ENCODE assay signal across 24 cellular contexts in the genomic region with DNA sequence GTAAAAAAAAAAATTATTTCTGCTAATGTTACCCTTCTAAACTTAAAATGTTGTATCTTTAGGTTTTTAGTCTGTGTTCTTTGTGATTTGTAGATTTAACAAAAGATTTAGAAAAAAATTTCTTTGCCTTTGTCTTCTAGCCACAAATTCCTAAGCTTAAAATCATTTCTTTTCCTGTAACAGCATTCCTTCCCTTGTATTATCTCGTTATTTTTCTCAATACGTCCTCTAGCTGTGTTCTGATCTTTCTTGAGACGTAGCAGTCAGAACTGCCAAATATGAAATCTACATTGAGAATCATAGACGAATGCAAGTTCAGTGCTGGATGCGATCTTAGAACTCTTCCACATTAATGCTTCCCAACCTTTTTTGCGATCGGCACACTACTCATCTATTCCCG.
"Had no signal": no experiment of that assay in that cellular context is flagged by ENCODE, and none has a peak within 500 bp of the region (broad histone marks: within the 10 kb centered on the region; RNA-seq: fewer than 3 reads in every experiment).

No MANE protein-coding gene starts in this region.

- DNase-seq: cortex of kidney; effector memory CD8-positive, alpha-beta T cell; erythroblast; esophagus squamous epithelium; foreskin fibroblast; gastrocnemius medialis; head of caudate nucleus; left ventricle myocardium superior; lower lobe of right lung; naive thymus-derived CD8-positive, alpha-beta T cell; right lobe of liver; stimulated activated CD4-positive, alpha-beta T cell treated with anti-CD3 and anti-CD28 coated beads, Interleukin-12 subunit alpha, Interleukin-12 subunit beta, amount 100 ng/mL, for 4 hours; stimulated activated CD4-positive, alpha-beta T cell treated with anti-CD3 and anti-CD28 coated beads, Interleukin-2, amount 100 ng/mL, for 24 hours; stimulated activated CD4-positive, alpha-beta T cell treated with anti-CD3 and anti-CD28 coated beads, Interleukin-4, amount 100 ng/mL, for 24 hours; stimulated activated naive CD4-positive, alpha-beta T cell treated with Interleukin-2 at 50 U/mL for 16 hours; stomach; thyroid gland; trophoblast cell had no signal

- H3K27me3 Mint-ChIP-seq: effector memory CD8-positive, alpha-beta T cell; naive thymus-derived CD8-positive, alpha-beta T cell; progenitor cell of endocrine pancreas had no signal

- H3K4me2 ChIP-seq: smooth muscle cell had no signal

- H3K4me3 Mint-ChIP-seq: effector memory CD8-positive, alpha-beta T cell; naive thymus-derived CD8-positive, alpha-beta T cell; neural crest cell; stimulated activated effector memory CD8-positive, alpha-beta T cell treated with anti-CD3 and anti-CD28 coated beads, Interleukin-12 subunit alpha, Interleukin-12 subunit beta, amount 100 ng/mL, for 72 hours had no signal

- H3K4me1 ChIP-seq: gastrocnemius medialis, lower lobe of right lung, parathyroid adenoma, right lobe of liver, stomach, thyroid gland had no signal

- H3K4me3 ChIP-seq: esophagus squamous epithelium, gastrocnemius medialis, lower lobe of right lung, right lobe of liver, smooth muscle cell, stomach, thyroid gland had no signal

- H3K9me3 ChIP-seq: esophagus squamous epithelium, gastrocnemius medialis, lower lobe of right lung, neutrophil, right lobe of liver, stomach, thyroid gland had no signal

- H3K36me3 ChIP-seq: thyroid gland had no signal

- ATAC-seq: effector memory CD8-positive, alpha-beta T cell; gastrocnemius medialis; left ventricle myocardium superior; lower lobe of right lung; naive thymus-derived CD8-positive, alpha-beta T cell; right lobe of liver; stimulated activated effector memory CD8-positive, alpha-beta T cell treated with anti-CD3 and anti-CD28 coated beads, Interleukin-12 subunit alpha, Interleukin-12 subunit beta, amount 100 ng/mL, for 72 hours had no signal

- H3K27ac ChIP-seq: esophagus squamous epithelium, gastrocnemius medialis, lower lobe of right lung, neutrophil, parathyroid adenoma, right lobe of liver, stomach, thyroid gland had no signal

- H3K9me3 Mint-ChIP-seq: effector memory CD8-positive, alpha-beta T cell; naive thymus-derived CD8-positive, alpha-beta T cell; neural crest cell; stimulated activated effector memory CD8-positive, alpha-beta T cell treated with anti-CD3 and anti-CD28 coated beads, Interleukin-12 subunit alpha, Interleukin-12 subunit beta, amount 100 ng/mL, for 72 hours had no signal

- H3K4me1 Mint-ChIP-seq: neural crest cell; stimulated activated effector memory CD8-positive, alpha-beta T cell treated with anti-CD3 and anti-CD28 coated beads, Interleukin-12 subunit alpha, Interleukin-12 subunit beta, amount 100 ng/mL, for 72 hours had no signal

- H3K9ac ChIP-seq: parathyroid adenoma had no signal

- H3K27me3 ChIP-seq: esophagus squamous epithelium, gastrocnemius medialis, neutrophil, right lobe of liver, stomach, thyroid gland had no signal

- H3K27ac Mint-ChIP-seq: effector memory CD8-positive, alpha-beta T cell; naive thymus-derived CD8-positive, alpha-beta T cell; progenitor cell of endocrine pancreas; stimulated activated effector memory CD8-positive, alpha-beta T cell treated with anti-CD3 and anti-CD28 coated beads, Interleukin-12 subunit alpha, Interleukin-12 subunit beta, amount 100 ng/mL, for 72 hours had no signal
